Comparison of ENCODE assay signal across 8 cellular contexts in the genomic region with DNA sequence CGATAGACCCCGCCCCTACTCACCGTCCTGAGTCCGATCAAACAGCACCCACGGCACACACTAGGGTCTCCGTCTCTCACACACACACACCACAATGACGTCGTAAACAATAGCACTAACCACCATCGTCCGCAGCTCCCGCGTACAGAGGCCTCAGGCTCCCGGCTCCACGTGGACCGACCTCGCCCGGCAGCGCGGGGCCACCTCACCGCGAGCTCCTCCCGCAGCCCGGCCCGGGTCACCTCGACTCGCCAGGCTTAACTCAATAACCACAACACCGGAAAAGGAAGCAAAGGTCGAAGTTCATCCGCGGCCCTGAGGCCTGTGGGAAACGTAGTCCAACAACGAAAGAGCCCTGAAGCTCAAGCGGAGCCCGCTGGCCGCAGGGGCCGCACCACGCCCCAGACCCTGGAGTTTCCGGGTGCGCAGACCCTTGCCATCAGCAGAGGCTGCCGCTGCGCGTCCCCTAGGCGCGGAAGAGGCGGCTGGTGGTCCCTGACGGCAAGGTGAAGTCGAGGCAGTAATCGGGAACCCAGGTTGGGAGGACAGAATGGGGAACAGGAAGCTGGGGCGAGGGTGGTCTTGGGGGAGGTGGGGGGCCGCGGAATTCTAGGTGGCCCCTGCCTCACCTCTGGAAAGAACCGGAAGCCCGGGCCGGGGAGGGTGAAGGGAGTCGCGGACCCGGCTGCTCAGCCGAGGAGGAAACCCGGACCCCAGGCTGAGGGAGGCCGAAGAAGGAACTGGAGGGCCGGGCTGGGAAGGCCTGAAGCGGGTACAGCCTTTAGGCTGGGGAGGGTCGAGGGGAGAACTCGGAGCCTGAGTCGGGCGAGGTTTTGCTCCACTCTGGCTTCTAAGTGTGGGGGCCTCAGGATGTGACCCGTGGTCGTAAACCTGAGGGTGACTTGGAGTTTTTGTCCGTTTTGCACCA. TPM values are rescaled to one million over a fixed set of nuclear protein-coding genes. Genes with fewer than 3 reads are reported as not detected.
DNase-seq lines count a peak whose midpoint lies in the region; ATAC-seq and TF ChIP-seq lines count a peak whose summit lies in the region.

Gene ZNF529, minus strand, starts transcription at position 273 of the 928 bp plus-strand sequence. CDS start 946 bp downstream, outside the sequence.

- 1% methylated on average over 35 of the region's 69 CpGs; no CpG with 5 or more reads in 1 of the 2 experiments for WGBS in IMR-90 (ENCODE audit: extremely low coverage in 2 of 2, insufficient read length in 1 of 2), 2 experiments

- H3K9me1 ChIP-seq in IMR-90 (ENCODE audit: insufficient read depth, low read length) = no peaks in the 10 kb centered on the region

- peak within 1 kb of the TSS; percentile 65; the same call in 1 of the 2 replicates for H2BK120ac ChIP-seq in IMR-90 (ENCODE audit: low read depth, low read length)

- H3K9ac ChIP-seq in IMR-90 (ENCODE audit: low read depth, low read length) = peak within 1 kb of the TSS; percentile 69

- H3K18ac ChIP-seq in IMR-90 (ENCODE audit: low read depth, low read length) = peak within 1 kb of the TSS; percentile 34; the same call in 1 of the 2 replicates

- no TSS peak for BruUV-seq in IMR-90 (replicated peaks; lab: Mats Ljungman, UMichigan)

- H4K8ac ChIP-seq in IMR-90 (ENCODE audit: low read depth in 2 of 2, low read length in 2 of 2) = peak within 1 kb of the TSS; percentile 79 to 89

- H3K4me2 ChIP-seq in IMR-90 (ENCODE audit: low read depth, low read length) = peak within 1 kb of the TSS; percentile 96

- TF ChIP-seq POLR2A in IMR-90 (IDR thresholded peaks at IDR 0.05; ENCODE audit: low read depth, low read length) (peak; percentile 88), erythroblast (IDR thresholded peaks at IDR 0.05; ENCODE audit: low read length) (peak; percentile 94)

- no peak within 1 kb of the TSS for H2BK20ac ChIP-seq in IMR-90 (ENCODE audit: low read depth, low read length)

- no peak for TF ChIP-seq CTCF in IMR-90 (conservative IDR thresholded peaks at IDR 0.05; ENCODE audit: low read depth, low read length)

- no peaks in the 10 kb centered on the region for H3K27me3 ChIP-seq in IMR-90 (ENCODE audit: control insufficient read depth, insufficient read depth, low read length)

- H3K79me1 ChIP-seq in IMR-90 (ENCODE audit: low read depth in 1 of 2, low read length in 2 of 2) = peaks cover 16 to 29% of the 10 kb centered on the region in 2 experiments

- no peaks in the 10 kb centered on the region for H4K20me1 ChIP-seq in IMR-90 (ENCODE audit: insufficient read depth, low read length)

- H2BK5ac ChIP-seq in IMR-90 (ENCODE audit: low read depth, low read length, poor library complexity, severe bottlenecking) = peak within 1 kb of the TSS; percentile 83

- peak within 1 kb of the TSS; percentile 94 for H3K4ac ChIP-seq in IMR-90 (ENCODE audit: low read depth, low read length)

- H2BK15ac ChIP-seq in IMR-90 (ENCODE audit: low read depth, low read length) = no peak within 1 kb of the TSS

- peaks cover 2% of the 10 kb centered on the region; the same call in 1 of the 2 replicates for H3K4me1 ChIP-seq in IMR-90 (ENCODE audit: control insufficient read depth, insufficient read depth, low read length)

- H3K36me3 ChIP-seq in IMR-90 (ENCODE audit: control insufficient read depth, insufficient read depth, low read length) = peaks cover 21% of the 10 kb centered on the region

- H3K14ac ChIP-seq in IMR-90 (replicated peaks; ENCODE audit: low read depth, low read length) = peak within 1 kb of the TSS; percentile 93

- H3K56ac ChIP-seq in IMR-90 (ENCODE audit: extremely low read depth, insufficient read depth, low read length) = peak within 1 kb of the TSS; percentile 59; the same call in 1 of the 2 replicates

- intact Hi-C loops in IMR-90 (cut with micrococcal nuclease) = loop anchor here (2.0 kb wide), 1 partner anchor 32 kb away; the partner anchor contains the start of gene ZNF382

- H3K27ac ChIP-seq in IMR-90 (ENCODE audit: insufficient read depth, low read length) = peak within 1 kb of the TSS; percentile 87

- 0 out of 2 replicates have a peak within 1 kb of the TSS, but pooled peaks have one; percentile 67 for H2AK5ac ChIP-seq in IMR-90 (ENCODE audit: low read depth, low read length)

- DNase-seq in DMS114 treated with DMSO at 0.1 percent for 48 hours (lab: John Stamatoyannopoulos, UW; ENCODE audit: unreplicated experiment) = peak; percentile 94
- DNase-seq in IMR-90 = peak; percentile 86
- peak; percentile 98 for DNase-seq in OCI-M1 (lab: John Stamatoyannopoulos, UW)
- DNase-seq in activated T-cell treated with anti-CD3 and anti-CD28 coated beads for 4 hours = peak; percentile 75
- peak; percentile 93 to 94 for DNase-seq in erythroblast (lab: John Stamatoyannopoulos, UW)
- peak; percentile 92 for DNase-seq in mucosa of gallbladder (ENCODE audit: low spot score)
- peak; percentile 63 to 74 for DNase-seq in stimulated activated CD8-positive, alpha-beta memory T cell treated with anti-CD3 and anti-CD28 coated beads, Interleukin-4, amount 100 ng/mL, for 4 hours (ENCODE audit: low read depth in 2 of 2, low spot score in 1 of 2)

- TF ChIP-seq RAD21 in IMR-90 (IDR thresholded peaks at IDR 0.05; ENCODE audit: low read length) = no peak

- in situ Hi-C loops in IMR-90 (cut with MboI; ENCODE audit: low sequenced_read_pairs) = no loop called here

- dilution Hi-C loops in IMR-90 (cut with HindIII; ENCODE audit: low sequenced_read_pairs, unreplicated experiment) = no loop called here

- POLR2A ChIA-PET in IMR-90 (lab: Charles Lee; ENCODE audit: unreplicated experiment) = interaction anchor here (0.6 kb wide), 1 partner anchor 744 kb away, joined by 3 read pairs; no protein-coding TSS in a partner anchor

- peak within 1 kb of the TSS; percentile 76 for H3K23ac ChIP-seq in IMR-90 (ENCODE audit: low read depth, low read length)

- H4K5ac ChIP-seq in IMR-90 (ENCODE audit: low read depth, low read length) = peak within 1 kb of the TSS; percentile 79

- H3K4me3 ChIP-seq in IMR-90 (ENCODE audit: insufficient read depth, low read depth, low read length) = peak within 1 kb of the TSS; percentile 58

- peak within 1 kb of the TSS; percentile 82 for H2AK9ac ChIP-seq in IMR-90 (replicated peaks; ENCODE audit: low read depth, low read length, poor library complexity)

- peak; percentile 90 for ATAC-seq in GM21528 (IDR thresholded peaks at IDR 0.05; ENCODE audit: low FRiP score, unreplicated experiment)
- peak; percentile 96 for ATAC-seq in IMR-90 (ENCODE audit: low read depth)

- peak within 1 kb of the TSS; percentile 88 for H4K91ac ChIP-seq in IMR-90 (ENCODE audit: insufficient read depth, low read depth, low read length)

- peaks cover 16% of the 10 kb centered on the region for H3K9me3 ChIP-seq in IMR-90 (ENCODE audit: control insufficient read depth, insufficient read depth, low read length)

- CTCF ChIA-PET in IMR-90 (lab: Yijun Ruan, JAX) = no interaction called here

- peak within 1 kb of the TSS; percentile 98 for H2AFZ ChIP-seq in IMR-90 (replicated peaks; ENCODE audit: low read length, poor library complexity)

TF ChIP-seq in IMR-90, 13 proteins besides CTCF, POLR2A, EP300 and RAD21:
- TF ChIP-seq USF2 (IDR thresholded peaks at IDR 0.05; ENCODE audit: low read depth, low read length) = 0 out of 2 replicates have a peak, but pooled peaks have one; percentile 2
- TF ChIP-seq CEBPB (IDR thresholded peaks at IDR 0.05; ENCODE audit: low read depth, low read length) = no peak
- TF ChIP-seq MXI1 (IDR thresholded peaks at IDR 0.05; ENCODE audit: borderline replicate concordance, low read depth, low read length) = peak; percentile 95

RNA-seq across cellular contexts. Expression of gene ZNF529, which starts in this region (rescaled TPM):
- 6.8 and 8.6 TPM in 2 replicates for total RNA-seq in IMR-90 (2012; rRNA removed)
- polyA plus RNA-seq in IMR-90 (2012; rRNA removed) = 2.4 and 2.7 TPM in 2 replicates
- 0.44 and 1.0 TPM in 2 replicates for polyA plus RNA-seq in IMR-90 (2012; cell fraction: cytosol; rRNA removed)
- polyA plus RNA-seq in IMR-90 (2012; cell fraction: nucleus; rRNA removed; ENCODE audit: low replicate concordance) = 3.1 and 7.6 TPM in 2 replicates
- total RNA-seq in mucosa of gallbladder = 14.2 TPM

Comparison
In these comparisons a context has a peak if more than half of its experiments do, and no peak if none do; other contexts are left out.
1. Peak in every context shown above with its lines: DNase-seq, ATAC-seq, H3K4me3 ChIP-seq and H3K27ac ChIP-seq.